ENCODE assay signal across 27 cellular contexts in genomic region chr16:75072239-75072947, GRCh38. TPM values are rescaled to one million over a fixed set of nuclear protein-coding genes. Genes with fewer than 3 reads are reported as not detected.
DNase-seq lines count a peak whose midpoint lies in the region; ATAC-seq and TF ChIP-seq lines count a peak whose summit lies in the region.
"Had no signal": no experiment of that assay in that cellular context is flagged by ENCODE, and none has a peak within 500 bp of the region (broad histone marks: within the 10 kb centered on the region; RNA-seq: fewer than 3 reads in every experiment).

No MANE protein-coding gene starts in this region.

- no peak overlapping the region for H3K4me3 Mint-ChIP-seq in activated T-helper 17 cell treated with anti-CD3 and anti-CD28 coated beads, Interleukin-2, amount 50 U/mL, for 72 hours
- H3K4me3 Mint-ChIP-seq in MCF 10A (ENCODE audit: unreplicated experiment), result no peak overlapping the region
- H3K4me3 Mint-ChIP-seq: memory B cell; stimulated activated naive CD8-positive, alpha-beta T cell treated with anti-CD3 and anti-CD28 coated beads, Interleukin-15, Interleukin-2, amounts not matched to agents 100 ng/mL and 50 ng/mL, for 24 hours had no signal

- POLR2A ChIA-PET in MCF 10A (lab: Yijun Ruan, JAX), result interaction anchor here (1.2 kb wide), 1 partner anchor 10 kb away, joined by 3 read pairs; no protein-coding TSS in a partner anchor

- BruUV-seq in MCF 10A (replicated peaks; lab: Mats Ljungman, UMichigan), result no TSS peak

- 29% methylated on average over 2 of the region's 2 CpGs for WGBS in right lobe of liver (ENCODE audit: insufficient coverage, low coverage, low lambda C conversion rate, missing lambda C conversion rate)
- 84 to 89% methylated on average over 2 of the region's 2 CpGs for WGBS in body of pancreas, 2 donors

- H3K9me3 ChIP-seq in right lobe of liver (no peaks in the 10 kb centered on the region), left ventricle myocardium inferior (replicated peaks) (no peaks in the 10 kb centered on the region), body of pancreas (no peaks in the 10 kb centered on the region)
- H3K9me3 ChIP-seq: BE2C, SJSA1, thyroid gland had no signal

- H3K27me3 ChIP-seq in right lobe of liver (no peaks in the 10 kb centered on the region), left ventricle myocardium inferior (ENCODE audit: low read depth) (no peaks in the 10 kb centered on the region), body of pancreas (no peaks in the 10 kb centered on the region)
- H3K27me3 ChIP-seq: BE2C, SJSA1, thyroid gland had no signal

- intact Hi-C loops in right lobe of liver (cut with DNase I), result no loop called here
- intact Hi-C loops in left ventricle myocardium inferior (cut with micrococcal nuclease), result no loop called here
- intact Hi-C loops in MCF 10A (cut with micrococcal nuclease), result no loop called here
- intact Hi-C loops in body of pancreas (cut with DNase I), result no loop called here

- CTCF ChIA-PET in MCF 10A (lab: Yijun Ruan, JAX), result interaction anchor here (0.7 to 0.8 kb wide), 2 partner anchors 20 to 22 kb away, joined by 3 read pairs; no protein-coding TSS in a partner anchor

- H3K27me3 Mint-ChIP-seq in activated T-helper 17 cell treated with anti-CD3 and anti-CD28 coated beads, Interleukin-2, amount 50 U/mL, for 72 hours, result no peaks in the 10 kb centered on the region
- no peaks in the 10 kb centered on the region for H3K27me3 Mint-ChIP-seq in MCF 10A (ENCODE audit: insufficient read depth, unreplicated experiment)

- no peak for TF ChIP-seq CTCF in right lobe of liver (IDR thresholded peaks at IDR 0.05)
- TF ChIP-seq CTCF in left ventricle myocardium inferior (IDR thresholded peaks at IDR 0.05; ENCODE audit: borderline replicate concordance), result no peak
- no peak for TF ChIP-seq CTCF in MCF 10A (IDR thresholded peaks at IDR 0.05; ENCODE audit: unreplicated experiment)
- no peak for TF ChIP-seq CTCF in body of pancreas (IDR thresholded peaks at IDR 0.05)

- no peak overlapping the region for H3K4me3 ChIP-seq in right lobe of liver
- H3K4me3 ChIP-seq in left ventricle myocardium inferior, result no peak overlapping the region
- no peak overlapping the region for H3K4me3 ChIP-seq in body of pancreas
- H3K4me3 ChIP-seq: SJSA1, thyroid gland had no signal

- no peak for ATAC-seq in activated T-helper 17 cell treated with anti-CD3 and anti-CD28 coated beads, Interleukin-2, amount 50 U/mL, for 72 hours (replicated peaks)
- ATAC-seq in right lobe of liver, result peak; percentile 19 to 46 (median 26)
- ATAC-seq in body of pancreas, result no peak
- ATAC-seq: esophagus mucosa had no signal

- no peak overlapping the region for H3K27ac ChIP-seq in right lobe of liver
- no peak overlapping the region for H3K27ac ChIP-seq in left ventricle myocardium inferior (replicated peaks)
- H3K27ac ChIP-seq in body of pancreas, result no peak overlapping the region
- H3K27ac ChIP-seq: SJSA1, thyroid gland had no signal

- peaks cover 0 to 25% (median 11%) of the 10 kb centered on the region in 4 donors for H3K4me1 ChIP-seq in right lobe of liver
- H3K4me1 ChIP-seq in left ventricle myocardium inferior, result peaks cover 69% of the 10 kb centered on the region
- H3K4me1 ChIP-seq in body of pancreas, result peaks cover 6% of the 10 kb centered on the region

- peaks cover 43% of the 10 kb centered on the region for H3K4me1 Mint-ChIP-seq in activated T-helper 17 cell treated with anti-CD3 and anti-CD28 coated beads, Interleukin-2, amount 50 U/mL, for 72 hours
- no peaks in the 10 kb centered on the region for H3K4me1 Mint-ChIP-seq in MCF 10A (ENCODE audit: insufficient read depth, unreplicated experiment)

- H3K9me3 Mint-ChIP-seq in activated T-helper 17 cell treated with anti-CD3 and anti-CD28 coated beads, Interleukin-2, amount 50 U/mL, for 72 hours, result no peaks in the 10 kb centered on the region
- H3K9me3 Mint-ChIP-seq in MCF 10A (ENCODE audit: unreplicated experiment), result no peaks in the 10 kb centered on the region
- H3K9me3 Mint-ChIP-seq: memory B cell; stimulated activated naive CD8-positive, alpha-beta T cell treated with anti-CD3 and anti-CD28 coated beads, Interleukin-15, Interleukin-2, amounts not matched to agents 100 ng/mL and 50 ng/mL, for 24 hours had no signal

- H3K36me3 Mint-ChIP-seq in activated T-helper 17 cell treated with anti-CD3 and anti-CD28 coated beads, Interleukin-2, amount 50 U/mL, for 72 hours (ENCODE audit: low read depth), result peaks cover 4% of the 10 kb centered on the region
- no peaks in the 10 kb centered on the region for H3K36me3 Mint-ChIP-seq in MCF 10A (ENCODE audit: insufficient read depth, unreplicated experiment)

- peak; percentile 27 for DNase-seq in activated effector memory CD4-positive, alpha-beta T cell treated with anti-CD3 and anti-CD28 coated beads, Interleukin-2, amount 50 U/mL, for 16 hours
- DNase-seq in activated effector memory CD4-positive, alpha-beta T cell treated with Interleukin-2 at 50 U/mL for 16 hours, result no peak
- DNase-seq in right lobe of liver (peak in 1 of 3 donors; percentile 62), left ventricle myocardium inferior (no peak), MCF 10A (ENCODE audit: unreplicated experiment) (no peak), body of pancreas (no peak)
- DNase-seq: activated CD4-positive, alpha-beta T cell treated with anti-CD3 and anti-CD28 coated beads for 1 hour; activated naive CD4-positive, alpha-beta T cell treated with anti-CD3 and anti-CD28 coated beads, Interleukin-2, amount 50 U/mL, for 16 hours; BE2C; Calu3; cortex of kidney; foreskin fibroblast; head of caudate nucleus; KG1; kidney glomerular epithelial cell; NCI-H1436 treated with DMSO at 0.1 percent for 48 hours; NCI-H82; occipital lobe; RPMI8226; thyroid gland had no signal

- H3K36me3 ChIP-seq in right lobe of liver (no peaks in the 10 kb centered on the region), left ventricle myocardium inferior (no peaks in the 10 kb centered on the region), body of pancreas (replicated peaks in 1 of 2; ENCODE audit: insufficient read depth in 1 of 2, low read depth in 2 of 2) (no peaks in the 10 kb centered on the region)
- H3K36me3 ChIP-seq: BE2C, SJSA1, thyroid gland had no signal

- TF ChIP-seq POLR2A in right lobe of liver (IDR thresholded peaks at IDR 0.05) (no peak), body of pancreas (IDR thresholded peaks at IDR 0.05) (no peak)

- peak overlapping the region; percentile 68 for H3K27ac Mint-ChIP-seq in activated T-helper 17 cell treated with anti-CD3 and anti-CD28 coated beads, Interleukin-2, amount 50 U/mL, for 72 hours
- no peak overlapping the region for H3K27ac Mint-ChIP-seq in MCF 10A (ENCODE audit: low read depth, unreplicated experiment)
- H3K27ac Mint-ChIP-seq: memory B cell; stimulated activated naive CD8-positive, alpha-beta T cell treated with anti-CD3 and anti-CD28 coated beads, Interleukin-15, Interleukin-2, amounts not matched to agents 100 ng/mL and 50 ng/mL, for 24 hours had no signal

RNA-seq across cellular contexts. Expression of gene LDHD, which starts 44.2 kb away (rescaled TPM):
- total RNA-seq in activated T-helper 17 cell treated with anti-CD3 and anti-CD28 coated beads, Interleukin-2, amount 50 U/mL, for 72 hours, result under 1 TPM; 0.11 to 0.48 TPM
- total RNA-seq in right lobe of liver (10 to 100 TPM; 62.9 to 98.5 (median 90.2) TPM), left ventricle myocardium inferior (97.9 TPM), MCF 10A (2022) (0.15 and 0.30 TPM in 2 replicates), body of pancreas (10 to 100 TPM; 27.7 to 28.3 TPM)
- total RNA-seq: Daoy, HT1080 had no signal

Comparison
In these comparisons a context has a peak if more than half of its experiments do, and no peak if none do; other contexts are left out.
1. ATAC-seq: peak in right lobe of liver (4 of 4); none in activated T-helper 17 cell treated with anti-CD3 and anti-CD28 coated beads, Interleukin-2, amount 50 U/mL, for 72 hours (single experiment) and body of pancreas (single experiment).
2. RNA of gene LDHD, which starts 44.2 kb away (total RNA-seq): 97.9 TPM in left ventricle myocardium inferior (single experiment), 62.9 to 98.5 TPM in right lobe of liver and 27.7 to 28.3 TPM in body of pancreas; 0.11 to 0.48 TPM in activated T-helper 17 cell treated with anti-CD3 and anti-CD28 coated beads, Interleukin-2, amount 50 U/mL, for 72 hours and 0.15 to 0.30 TPM in MCF 10A; every median in the first group is over 10 times any median in the second.